27 cellular contexts compared by ENCODE assay signal in the genomic region with DNA sequence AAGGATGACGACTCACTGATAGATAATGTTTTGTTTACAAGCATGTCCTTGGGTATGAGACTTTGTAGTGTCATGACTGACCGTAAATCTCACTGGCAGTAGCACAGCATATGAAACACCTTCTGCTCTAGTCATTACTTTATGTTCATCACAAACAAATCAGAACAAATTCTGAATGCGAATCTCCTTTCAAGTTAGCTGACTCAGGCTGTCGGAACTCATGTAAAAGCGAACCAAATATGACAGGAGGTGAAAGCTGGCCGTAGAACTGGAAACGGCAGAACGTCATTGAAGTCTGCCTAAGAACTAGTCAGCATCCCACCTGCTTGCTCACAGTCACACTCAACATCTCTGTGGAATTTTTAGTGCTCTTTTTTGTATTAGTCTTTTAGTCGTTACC.
DNase-seq lines count a peak whose midpoint lies in the region; ATAC-seq, FAIRE-seq and TF ChIP-seq lines count a peak whose summit lies in the region.
"Had no signal": no experiment of that assay in that cellular context is flagged by ENCODE, and none has a peak within 500 bp of the region (broad histone marks: within the 10 kb centered on the region; RNA-seq: fewer than 3 reads in every experiment).

No MANE protein-coding gene starts in this region.

- peak overlapping the region; percentile 88 for H3K27ac Mint-ChIP-seq in Caco-2 (ENCODE audit: unreplicated experiment)
- H3K27ac Mint-ChIP-seq: activated B cell treated with CpG ODN at 0.5 μM for 24 hours; activated CD8-positive, alpha-beta memory T cell treated with anti-CD3 and anti-CD28 coated beads, Interleukin-2, amount 10 ng/mL, durations not matched to agents 7 days and 5 days; activated naive CD8-positive, alpha-beta T cell treated with anti-CD3 and anti-CD28 coated beads, Interleukin-2, amount 50 U/mL, for 24 hours had no signal

- H3K4me3 Mint-ChIP-seq in Caco-2 (ENCODE audit: unreplicated experiment) = peak overlapping the region; percentile 64
- H3K4me3 Mint-ChIP-seq: activated B cell treated with CpG ODN at 0.5 μM for 24 hours; activated CD8-positive, alpha-beta memory T cell treated with anti-CD3 and anti-CD28 coated beads, Interleukin-2, amount 10 ng/mL, durations not matched to agents 7 days and 5 days; activated naive CD8-positive, alpha-beta T cell treated with anti-CD3 and anti-CD28 coated beads, Interleukin-2, amount 50 U/mL, for 24 hours had no signal

- FAIRE-seq in HTR-8/SVneo (lab: Jason Lieb, UNC) = no peak
- FAIRE-seq: GM18507 had no signal

- no peaks in the 10 kb centered on the region for H3K27me3 Mint-ChIP-seq in Caco-2 (ENCODE audit: insufficient read depth, unreplicated experiment)
- H3K27me3 Mint-ChIP-seq: activated B cell treated with CpG ODN at 0.5 μM for 24 hours; activated CD8-positive, alpha-beta memory T cell treated with anti-CD3 and anti-CD28 coated beads, Interleukin-2, amount 10 ng/mL, durations not matched to agents 7 days and 5 days; activated naive CD8-positive, alpha-beta T cell treated with anti-CD3 and anti-CD28 coated beads, Interleukin-2, amount 50 U/mL, for 24 hours had no signal

- BruUV-seq in Caco-2 (replicated peaks; lab: Mats Ljungman, UMichigan) = no TSS peak

- peaks cover 9% of the 10 kb centered on the region for H3K9me3 Mint-ChIP-seq in Caco-2 (ENCODE audit: unreplicated experiment)
- H3K9me3 Mint-ChIP-seq: activated B cell treated with CpG ODN at 0.5 μM for 24 hours; activated naive CD8-positive, alpha-beta T cell treated with anti-CD3 and anti-CD28 coated beads, Interleukin-2, amount 50 U/mL, for 24 hours had no signal

- peak; percentile 68 to 69 for DNase-seq in Caco-2
- DNase-seq in HTR-8/SVneo (ENCODE audit: insufficient read length, low spot score) = peak; percentile 31
- DNase-seq in astrocyte of the hippocampus (ENCODE audit: low read depth, low spot score) = peak; percentile 5
- no peak for DNase-seq in left lung
- no peak for DNase-seq in DMS153 (lab: John Stamatoyannopoulos, UW)
- no peak for DNase-seq in mesenteric fat pad (ENCODE audit: low spot score)
- DNase-seq: ACHN; activated B cell treated with CpG ODN at 0.5 μM for 24 hours; activated CD8-positive, alpha-beta memory T cell treated with anti-CD3 and anti-CD28 coated beads, Interleukin-2, amount 10 ng/mL, durations not matched to agents 7 days and 5 days; activated naive CD8-positive, alpha-beta T cell treated with anti-CD3 and anti-CD28 coated beads, Interleukin-2, amount 50 U/mL, for 24 hours; activated T-cell treated with anti-CD3 and anti-CD28 coated beads, Interleukin-2, amount 50 U/mL, for 48 hours; body of pancreas; heart left ventricle; Kasumi-1; kidney glomerular epithelial cell; mesenchymal stem cell; NCI-H510A; SIG-M5; sigmoid colon; stimulated activated CD4-positive, alpha-beta T cell treated with anti-CD3 and anti-CD28 coated beads, Interleukin-15, amount 100 ng/mL, for 24 hours; stimulated activated naive CD8-positive, alpha-beta T cell treated with anti-CD3 and anti-CD28 coated beads, Interleukin-15, Interleukin-2, amounts not matched to agents 100 U/mL and 50 U/mL, for 24 hours had no signal

- CTCF ChIA-PET in Caco-2 (lab: Charles Lee) = no interaction called here

- peaks cover 34% of the 10 kb centered on the region for H3K4me1 Mint-ChIP-seq in Caco-2 (ENCODE audit: low read depth, unreplicated experiment)
- H3K4me1 Mint-ChIP-seq: activated B cell treated with CpG ODN at 0.5 μM for 24 hours; activated CD8-positive, alpha-beta memory T cell treated with anti-CD3 and anti-CD28 coated beads, Interleukin-2, amount 10 ng/mL, durations not matched to agents 7 days and 5 days; activated naive CD8-positive, alpha-beta T cell treated with anti-CD3 and anti-CD28 coated beads, Interleukin-2, amount 50 U/mL, for 24 hours had no signal

- intact Hi-C loops in Caco-2 (cut with micrococcal nuclease; ENCODE audit: unreplicated experiment) = loop anchor here (1.0 to 2.0 kb wide), 3 partner anchors 11 to 38 kb away; no protein-coding TSS in a partner anchor
- intact Hi-C loops in left lung (cut with DNase I) = no loop called here

- H3K4me3 ChIP-seq in Caco-2 (ENCODE audit: low read depth, low read length) (no peak overlapping the region), left lung (no peak overlapping the region)
- H3K4me3 ChIP-seq: BLaER1, body of pancreas, HAP-1, heart left ventricle, sigmoid colon had no signal

- peak; percentile 61 for ATAC-seq in left lung
- no peak for ATAC-seq in HG02885 (IDR thresholded peaks at IDR 0.05; ENCODE audit: poor library complexity, unreplicated experiment)
- ATAC-seq in HG03095 (IDR thresholded peaks at IDR 0.05; ENCODE audit: unreplicated experiment) = no peak
- ATAC-seq: activated CD8-positive, alpha-beta memory T cell treated with anti-CD3 and anti-CD28 coated beads, Interleukin-2, amount 10 ng/mL, durations not matched to agents 7 days and 5 days; activated naive CD8-positive, alpha-beta T cell treated with anti-CD3 and anti-CD28 coated beads, Interleukin-2, amount 50 U/mL, for 24 hours; body of pancreas; heart left ventricle; stimulated activated naive CD8-positive, alpha-beta T cell treated with anti-CD3 and anti-CD28 coated beads, Interleukin-15, Interleukin-2, amounts not matched to agents 100 U/mL and 50 U/mL, for 24 hours had no signal

- H3K9me3 ChIP-seq in Caco-2 (no peaks in the 10 kb centered on the region), left lung (peaks cover 0 to 13% of the 10 kb centered on the region in 2 donors)
- H3K9me3 ChIP-seq: BLaER1, body of pancreas, HAP-1, neutrophil had no signal

- H3K36me3 ChIP-seq in Caco-2 (ENCODE audit: control insufficient read depth, insufficient read depth, low read length) (no peaks in the 10 kb centered on the region), left lung (no peaks in the 10 kb centered on the region)
- H3K36me3 ChIP-seq: BLaER1, HAP-1, heart left ventricle, neutrophil, sigmoid colon had no signal

- H3K27me3 ChIP-seq in Caco-2 (replicated peaks; ENCODE audit: control insufficient read depth, insufficient read depth, low read length) (no peaks in the 10 kb centered on the region), left lung (no peaks in the 10 kb centered on the region)
- H3K27me3 ChIP-seq: BLaER1, body of pancreas, neutrophil, sigmoid colon had no signal

- POLR2A ChIA-PET in Caco-2 (lab: Charles Lee) = no interaction called here

- no peaks in the 10 kb centered on the region for H3K36me3 Mint-ChIP-seq in Caco-2 (ENCODE audit: insufficient read depth, unreplicated experiment)
- H3K36me3 Mint-ChIP-seq: activated CD8-positive, alpha-beta memory T cell treated with anti-CD3 and anti-CD28 coated beads, Interleukin-2, amount 10 ng/mL, durations not matched to agents 7 days and 5 days had no signal

- peaks cover 44% of the 10 kb centered on the region for H3K4me1 ChIP-seq in Caco-2
- H3K4me1 ChIP-seq in left lung = peaks cover 0 to 4% of the 10 kb centered on the region in 2 donors
- H3K4me1 ChIP-seq: BLaER1, body of pancreas, HAP-1, heart left ventricle, sigmoid colon had no signal

- TF ChIP-seq CTCF in Caco-2 (IDR thresholded peaks at IDR 0.05; ENCODE audit: insufficient read depth in 1 of 2, low read depth in 1 of 2, low read length in 1 of 2, severe bottlenecking in 1 of 2, unreplicated experiment in 1 of 2) = no peak
- no peak for TF ChIP-seq CTCF in left lung (IDR thresholded peaks at IDR 0.05)

- no peak overlapping the region for H3K27ac ChIP-seq in left lung
- H3K27ac ChIP-seq: BLaER1, body of pancreas, heart left ventricle, neutrophil, sigmoid colon had no signal

Comparison
In these comparisons a context has a peak if more than half of its experiments do, and no peak if none do; other contexts are left out.
1. DNase-seq: peak in Caco-2 (2 of 2), HTR-8/SVneo (single experiment) and astrocyte of the hippocampus (single experiment); none in left lung (0 of 2), DMS153 (single experiment) and mesenteric fat pad (single experiment).